In the genomic region with DNA sequence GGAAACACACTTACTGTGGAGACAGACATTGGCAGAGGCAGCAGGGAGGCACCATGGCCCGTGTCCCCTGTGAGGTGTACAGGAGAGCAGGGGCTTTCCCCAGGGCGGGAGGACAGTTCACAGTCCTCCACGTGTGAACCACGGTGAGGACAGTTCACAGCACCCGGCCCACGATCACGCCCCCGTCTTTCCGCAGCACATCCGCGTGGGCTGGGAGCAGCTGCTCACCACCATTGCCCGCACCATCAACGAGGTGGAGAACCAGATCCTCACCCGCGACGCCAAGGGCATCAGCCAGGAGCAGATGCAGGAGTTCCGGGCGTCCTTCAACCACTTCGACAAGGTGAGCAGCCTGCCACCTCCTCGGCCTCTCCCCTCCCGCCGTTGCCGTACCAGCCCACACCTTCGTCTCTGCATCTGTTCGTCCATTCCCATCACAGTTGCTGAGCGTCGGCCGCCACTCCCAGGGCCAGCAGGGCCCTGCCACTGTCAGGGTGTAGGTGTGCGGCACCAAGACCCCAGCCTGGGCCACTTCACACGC, we compare ENCODE assay signal across 16 cellular contexts. TPM values are rescaled to one million over a fixed set of nuclear protein-coding genes. Genes with fewer than 3 reads are reported as not detected.
DNase-seq lines count a peak whose midpoint lies in the region; ATAC-seq, FAIRE-seq and TF ChIP-seq lines count a peak whose summit lies in the region.
"Had no signal": no experiment of that assay in that cellular context is flagged by ENCODE, and none has a peak within 500 bp of the region (broad histone marks: within the 10 kb centered on the region; RNA-seq: fewer than 3 reads in every experiment).

No MANE protein-coding gene starts in this region.

- no peak overlapping the region for H3K4me2 ChIP-seq in smooth muscle cell

- FAIRE-seq in D721Med (lab: Jason Lieb, UNC), result no peak

- no peaks in the 10 kb centered on the region for H3K36me3 ChIP-seq in CD8-positive, alpha-beta memory T cell (ENCODE audit: insufficient read depth, low read length)
- no peaks in the 10 kb centered on the region for H3K36me3 ChIP-seq in smooth muscle cell (ENCODE audit: low read depth)

- H2AFZ ChIP-seq in smooth muscle cell (ENCODE audit: low read depth), result no peak overlapping the region

- H3K9ac ChIP-seq in smooth muscle cell (ENCODE audit: low read depth), result no peak overlapping the region

- peak overlapping the region in 4 of 7 donors; percentile 12 to 61 (median 34) for H3K4me3 Mint-ChIP-seq in CD8-positive, alpha-beta memory T cell
- no peak overlapping the region for H3K4me3 Mint-ChIP-seq in T-helper 17 cell
- H3K4me3 Mint-ChIP-seq: WTC11 had no signal

- H3F3A ChIP-seq in smooth muscle cell (ENCODE audit: low read depth), result peaks cover 22% of the 10 kb centered on the region

- intact Hi-C loops in left ventricle myocardium superior (cut with micrococcal nuclease), result no loop called here

- H4K20me1 ChIP-seq in smooth muscle cell (ENCODE audit: low read depth), result peaks cover 23% of the 10 kb centered on the region

- POLR2A ChIA-PET in CD8-positive, alpha-beta memory T cell (lab: Charles Lee), result no interaction called here

- peaks cover 0 to 81% (median 8%) of the 10 kb centered on the region in 3 donors for H3K36me3 Mint-ChIP-seq in CD8-positive, alpha-beta memory T cell
- H3K36me3 Mint-ChIP-seq in T-helper 17 cell (ENCODE audit: low read depth), result no peaks in the 10 kb centered on the region

- WGBS in smooth muscle cell (ENCODE audit: low lambda C conversion rate), result 87% methylated on average over 30 of the region's 30 CpGs

- peaks cover 11 to 28% (median 23%) of the 10 kb centered on the region in 3 donors for H3K4me1 Mint-ChIP-seq in CD8-positive, alpha-beta memory T cell
- H3K4me1 Mint-ChIP-seq in T-helper 17 cell, result peaks cover 7% of the 10 kb centered on the region

- H3K9me3 ChIP-seq in CD8-positive, alpha-beta memory T cell (ENCODE audit: low read length), result no peaks in the 10 kb centered on the region
- H3K9me3 ChIP-seq in T-helper 17 cell (ENCODE audit: control insufficient read depth, low read length, poor library complexity, severe bottlenecking) (no peaks in the 10 kb centered on the region), smooth muscle cell (replicated peaks; ENCODE audit: low read depth) (no peaks in the 10 kb centered on the region)
- H3K9me3 ChIP-seq: mucosa of descending colon, prostate gland had no signal

- TF ChIP-seq CTCF in smooth muscle cell (IDR thresholded peaks at IDR 0.05; ENCODE audit: borderline replicate concordance, insufficient read depth, poor library complexity, severe bottlenecking) (no peak), D721Med (IDR thresholded peaks at IDR 0.05; ENCODE audit: insufficient read depth, missing control alignments) (no peak)

- no peak overlapping the region for H3K4me3 ChIP-seq in CD8-positive, alpha-beta memory T cell (ENCODE audit: low read length)
- no peak overlapping the region for H3K4me3 ChIP-seq in smooth muscle cell
- H3K4me3 ChIP-seq: mucosa of descending colon, prostate gland had no signal

- CTCF ChIA-PET in CD8-positive, alpha-beta memory T cell (lab: Charles Lee), result interaction anchor here (1.5 kb wide), 1 partner anchor 204 kb away, joined by 4 read pairs; a partner anchor contains a TSS

- no peaks in the 10 kb centered on the region for H3K79me2 ChIP-seq in smooth muscle cell (ENCODE audit: low read depth)

- peak; percentile 39 for ATAC-seq in T-helper 17 cell
- no peak for ATAC-seq in left ventricle myocardium superior
- ATAC-seq in GM21619 (IDR thresholded peaks at IDR 0.05; ENCODE audit: unreplicated experiment), result no peak
- no peak for ATAC-seq in HG03097 (IDR thresholded peaks at IDR 0.05; ENCODE audit: low FRiP score, unreplicated experiment)
- ATAC-seq: mucosa of descending colon, WTC11 had no signal

- H3K27ac ChIP-seq in CD8-positive, alpha-beta memory T cell (ENCODE audit: low read depth, low read length), result no peak overlapping the region
- peak overlapping the region; percentile 23 for H3K27ac ChIP-seq in smooth muscle cell (ENCODE audit: low read depth)
- H3K27ac ChIP-seq: prostate gland had no signal

- peaks cover 0 to 2% of the 10 kb centered on the region in 2 donors for H3K27me3 Mint-ChIP-seq in CD8-positive, alpha-beta memory T cell
- no peaks in the 10 kb centered on the region for H3K27me3 Mint-ChIP-seq in T-helper 17 cell

- H3K9me3 Mint-ChIP-seq in CD8-positive, alpha-beta memory T cell, result no peaks in the 10 kb centered on the region
- H3K9me3 Mint-ChIP-seq: WTC11 had no signal

- H3K4me1 ChIP-seq in CD8-positive, alpha-beta memory T cell (ENCODE audit: insufficient read depth, low read length), result no peaks in the 10 kb centered on the region
- no peaks in the 10 kb centered on the region for H3K4me1 ChIP-seq in smooth muscle cell (ENCODE audit: low read depth)
- H3K4me1 ChIP-seq: prostate gland had no signal

- H3K27ac Mint-ChIP-seq in CD8-positive, alpha-beta memory T cell, result peak overlapping the region; percentile 76 to 96 (median 90)
- no peak overlapping the region for H3K27ac Mint-ChIP-seq in T-helper 17 cell
- H3K27ac Mint-ChIP-seq: WTC11 had no signal

- peak in 3 of 5 donors; percentile 33 to 47 (median 34) for DNase-seq in CD8-positive, alpha-beta memory T cell
- DNase-seq in T-helper 17 cell (no peak), left ventricle myocardium superior (peak; percentile 32), smooth muscle cell (lab: John Stamatoyannopoulos, UW; ENCODE audit: unreplicated experiment) (no peak), D721Med (ENCODE audit: insufficient read length, low spot score) (no peak), NCI-H510A (lab: John Stamatoyannopoulos, UW) (no peak)
- DNase-seq: activated naive CD4-positive, alpha-beta T cell; COR-L47; NCI-H2107; stimulated activated CD4-positive, alpha-beta T cell treated with anti-CD3 and anti-CD28 coated beads, Interleukin-4, amount 100 ng/mL, for 1 hour had no signal

- no peaks in the 10 kb centered on the region for H3K27me3 ChIP-seq in CD8-positive, alpha-beta memory T cell (ENCODE audit: insufficient read depth, low read length, poor library complexity, severe bottlenecking)
- no peaks in the 10 kb centered on the region for H3K27me3 ChIP-seq in smooth muscle cell (ENCODE audit: low read depth)

RNA-seq across cellular contexts. Expression of a gene that starts 17.4 kb away (rescaled TPM):
- total RNA-seq in CD8-positive, alpha-beta memory T cell, result 1 to 10 TPM; 5.2 to 5.3 TPM
- 19.5 TPM for polyA plus RNA-seq in CD8-positive, alpha-beta memory T cell
- 1 to 10 TPM; 6.8 to 9.0 TPM for total RNA-seq in T-helper 17 cell
- not detected for total RNA-seq in left ventricle myocardium superior
- total RNA-seq in smooth muscle cell, result 3.2 and 5.5 TPM in 2 replicates
- 1.4 and 6.5 TPM in 2 replicates for polyA plus RNA-seq in smooth muscle cell

RNA-seq across cellular contexts. Expression of a gene that starts 46.5 kb away (rescaled TPM):
- not detected for total RNA-seq in CD8-positive, alpha-beta memory T cell
- polyA plus RNA-seq in CD8-positive, alpha-beta memory T cell, result not detected
- total RNA-seq in T-helper 17 cell (not detected), left ventricle myocardium superior (not detected), smooth muscle cell (not detected in 2 replicates)
- 3.4 TPM in 1 of 2 replicates, not detected in the other for polyA plus RNA-seq in smooth muscle cell
- total RNA-seq: mucosa of descending colon, prostate gland, subcutaneous adipose tissue had no signal

Comparison
In these comparisons a context has a peak if more than half of its experiments do, and no peak if none do; other contexts are left out.
1. DNase-seq: peak in CD8-positive, alpha-beta memory T cell (3 of 5) and left ventricle myocardium superior (single experiment); none in T-helper 17 cell (0 of 3), smooth muscle cell (single experiment), D721Med (single experiment) and NCI-H510A (single experiment).